27 cellular contexts compared by ENCODE assay signal in genomic region chr16:57669476-57670162, GRCh38. TPM values are rescaled to one million over a fixed set of nuclear protein-coding genes. Genes with fewer than 3 reads are reported as not detected.
DNase-seq lines count a peak whose midpoint lies in the region; ATAC-seq and TF ChIP-seq lines count a peak whose summit lies in the region.
"Had no signal": no experiment of that assay in that cellular context is flagged by ENCODE, and none has a peak within 500 bp of the region (broad histone marks: within the 10 kb centered on the region; RNA-seq: fewer than 3 reads in every experiment).

No MANE protein-coding gene starts in this region.

- peak overlapping the region; percentile 34 for H3K4me3 Mint-ChIP-seq in endothelial cell (ENCODE audit: unreplicated experiment)
- no peak overlapping the region for H3K4me3 Mint-ChIP-seq in stimulated activated effector memory CD8-positive, alpha-beta T cell treated with anti-CD3 and anti-CD28 coated beads, Interleukin-12 subunit alpha, Interleukin-12 subunit beta, amount 100 ng/mL, for 72 hours
- H3K4me3 Mint-ChIP-seq: activated CD4-positive, alpha-beta memory T cell treated with anti-CD3 and anti-CD28 coated beads for 36 hours; CD4-positive, alpha-beta T cell; nephron progenitor cell had no signal

- DNase-seq in Right ventricle myocardium inferior (ENCODE audit: missing footprints) (peak; percentile 42), Right ventricle myocardium superior (no peak), NB4 (ENCODE audit: low read depth) (peak; percentile 63), endothelial cell (ENCODE audit: low spot score) (no peak), AG20443 (ENCODE audit: low spot score) (no peak)
- DNase-seq in stimulated activated effector memory CD8-positive, alpha-beta T cell treated with anti-CD3 and anti-CD28 coated beads, Interleukin-12 subunit alpha, Interleukin-12 subunit beta, amount 100 ng/mL, for 72 hours (ENCODE audit: low spot score in 2 of 2): no peak
- DNase-seq in stimulated activated naive CD8-positive, alpha-beta T cell treated with anti-CD3 and anti-CD28 coated beads, Interleukin-15, Interleukin-2, amounts not matched to agents 100 U/mL and 50 U/mL, for 24 hours: no peak
- DNase-seq: activated CD4-positive, alpha-beta memory T cell treated with anti-CD3 and anti-CD28 coated beads for 36 hours; CD4-positive, alpha-beta T cell; effector memory CD4-positive, alpha-beta T cell; foreskin melanocyte; GM23248; Kasumi-1; NCI-H1092 treated with DMSO at 0.1 percent for 48 hours; NCI-H187 treated with DMSO at 0.1 percent for 48 hours; NCI-H69; nephron progenitor cell; OCI-M1; stimulated activated CD4-positive, alpha-beta T cell treated with anti-CD3 and anti-CD28 coated beads, Interleukin-15, amount 100 ng/mL, for 24 hours; stomach; tibial artery had no signal

- TF ChIP-seq CTCF in NB4 (IDR thresholded peaks at IDR 0.05; ENCODE audit: low read depth, low read length) (no peak), endothelial cell (IDR thresholded peaks at IDR 0.05; ENCODE audit: unreplicated experiment) (no peak)

- intact Hi-C loops in Right ventricle myocardium inferior (cut with DNase I): no loop called here
- intact Hi-C loops in Right ventricle myocardium superior (cut with DNase I): no loop called here

- H3K36me3 Mint-ChIP-seq in endothelial cell (ENCODE audit: low read depth, unreplicated experiment): peaks cover 3% of the 10 kb centered on the region
- H3K36me3 Mint-ChIP-seq in stimulated activated effector memory CD8-positive, alpha-beta T cell treated with anti-CD3 and anti-CD28 coated beads, Interleukin-12 subunit alpha, Interleukin-12 subunit beta, amount 100 ng/mL, for 72 hours: peaks cover 11% of the 10 kb centered on the region
- H3K36me3 Mint-ChIP-seq: activated CD4-positive, alpha-beta memory T cell treated with anti-CD3 and anti-CD28 coated beads for 36 hours had no signal

- no peak overlapping the region for H3K4me3 ChIP-seq in NB4 (ENCODE audit: low read depth, low read length)
- H3K4me3 ChIP-seq: body of pancreas, esophagus muscularis mucosa, GM23248, tibial artery had no signal

- no peak for ATAC-seq in Right ventricle myocardium inferior
- ATAC-seq in Right ventricle myocardium superior (ENCODE audit: poor library complexity): no peak
- ATAC-seq in stimulated activated effector memory CD8-positive, alpha-beta T cell treated with anti-CD3 and anti-CD28 coated beads, Interleukin-12 subunit alpha, Interleukin-12 subunit beta, amount 100 ng/mL, for 72 hours: peak; percentile 5
- ATAC-seq in HG03439 (IDR thresholded peaks at IDR 0.05; ENCODE audit: unreplicated experiment): no peak
- ATAC-seq in stimulated activated naive CD8-positive, alpha-beta T cell treated with anti-CD3 and anti-CD28 coated beads, Interleukin-15, Interleukin-2, amounts not matched to agents 100 U/mL and 50 U/mL, for 24 hours: no peak
- ATAC-seq: body of pancreas, left lung, sciatic nerve had no signal

- peaks cover 5% of the 10 kb centered on the region for H3K27me3 Mint-ChIP-seq in endothelial cell (ENCODE audit: unreplicated experiment)
- H3K27me3 Mint-ChIP-seq: CD4-positive, alpha-beta T cell had no signal

- TF ChIP-seq POLR2A in NB4 (IDR thresholded peaks at IDR 0.05; ENCODE audit: extremely low read depth, insufficient read length): no peak

- H3K27ac Mint-ChIP-seq in endothelial cell (ENCODE audit: unreplicated experiment): no peak overlapping the region
- peak overlapping the region; percentile 66 for H3K27ac Mint-ChIP-seq in stimulated activated effector memory CD8-positive, alpha-beta T cell treated with anti-CD3 and anti-CD28 coated beads, Interleukin-12 subunit alpha, Interleukin-12 subunit beta, amount 100 ng/mL, for 72 hours
- H3K27ac Mint-ChIP-seq: activated CD4-positive, alpha-beta memory T cell treated with anti-CD3 and anti-CD28 coated beads for 36 hours; CD4-positive, alpha-beta T cell had no signal

- no peaks in the 10 kb centered on the region for H3K9me3 Mint-ChIP-seq in endothelial cell (ENCODE audit: unreplicated experiment)
- H3K9me3 Mint-ChIP-seq in stimulated activated effector memory CD8-positive, alpha-beta T cell treated with anti-CD3 and anti-CD28 coated beads, Interleukin-12 subunit alpha, Interleukin-12 subunit beta, amount 100 ng/mL, for 72 hours: no peaks in the 10 kb centered on the region
- H3K9me3 Mint-ChIP-seq: activated CD4-positive, alpha-beta memory T cell treated with anti-CD3 and anti-CD28 coated beads for 36 hours; CD4-positive, alpha-beta T cell; nephron progenitor cell had no signal

- H3K4me1 Mint-ChIP-seq in endothelial cell (ENCODE audit: unreplicated experiment): peaks cover 40% of the 10 kb centered on the region
- H3K4me1 Mint-ChIP-seq in stimulated activated effector memory CD8-positive, alpha-beta T cell treated with anti-CD3 and anti-CD28 coated beads, Interleukin-12 subunit alpha, Interleukin-12 subunit beta, amount 100 ng/mL, for 72 hours: peaks cover 14% of the 10 kb centered on the region

RNA-seq across cellular contexts. Expression of gene ADGRG3, which starts 1.5 kb away (rescaled TPM):
- total RNA-seq in Right ventricle myocardium inferior (0.87 TPM), Right ventricle myocardium superior (0.48 TPM), endothelial cell (ENCODE audit: unreplicated experiment) (0.31 TPM)
- total RNA-seq: activated CD4-positive, alpha-beta memory T cell treated with anti-CD3 and anti-CD28 coated beads for 36 hours; GM23248 had no signal

RNA-seq across cellular contexts. Expression of gene DRC7, which starts 25.0 kb away (rescaled TPM):
- total RNA-seq in Right ventricle myocardium inferior (not detected), Right ventricle myocardium superior (not detected), endothelial cell (ENCODE audit: unreplicated experiment) (1.8 TPM)
- total RNA-seq: activated CD4-positive, alpha-beta memory T cell treated with anti-CD3 and anti-CD28 coated beads for 36 hours; CD4-positive, alpha-beta T cell; GM23248; posterior vena cava; sciatic nerve; stomach had no signal

RNA-seq across cellular contexts. Expression of gene ADGRG1, which starts 41.2 kb away (rescaled TPM):
- 23.1 TPM for total RNA-seq in Right ventricle myocardium inferior
- total RNA-seq in Right ventricle myocardium superior: 23.0 TPM
- total RNA-seq in endothelial cell (ENCODE audit: unreplicated experiment): 2.7 TPM

Comparison
In these comparisons a context has a peak if more than half of its experiments do, and no peak if none do; other contexts are left out.
1. DNase-seq: peak in Right ventricle myocardium inferior (single experiment) and NB4 (single experiment); none in Right ventricle myocardium superior (single experiment), endothelial cell (single experiment), stimulated activated effector memory CD8-positive, alpha-beta T cell treated with anti-CD3 and anti-CD28 coated beads, Interleukin-12 subunit alpha, Interleukin-12 subunit beta, amount 100 ng/mL, for 72 hours (0 of 2), AG20443 (single experiment) and stimulated activated naive CD8-positive, alpha-beta T cell treated with anti-CD3 and anti-CD28 coated beads, Interleukin-15, Interleukin-2, amounts not matched to agents 100 U/mL and 50 U/mL, for 24 hours (single experiment).